Comparison of ENCODE assay signal across 8 cellular contexts in genomic region chr10:122267849-122268737, GRCh38.
A peak's percentile ranks its signal among the peaks of the same experiment; 100 is the strongest.
DNase-seq lines count a peak whose midpoint lies in the region; ATAC-seq lines count a peak whose summit lies in the region.

No MANE protein-coding gene starts in this region.

- ATAC-seq in HG02852 (IDR thresholded peaks at IDR 0.05; ENCODE audit: unreplicated experiment) (peak; percentile 82), HG02571 (IDR thresholded peaks at IDR 0.05; ENCODE audit: unreplicated experiment) (no peak)

- DNase-seq in NOMO-1 treated with DMSO at 0.1 percent for 48 hours (lab: John Stamatoyannopoulos, UW; ENCODE audit: unreplicated experiment) (peak; percentile 1), NOMO-1 treated with dmso at 0.1 percent for 144 hours (lab: John Stamatoyannopoulos, UW; ENCODE audit: unreplicated experiment) (no peak), NCI-H510A treated with DMSO at 0.1 percent for 48 hours (lab: John Stamatoyannopoulos, UW) (peak; percentile 51), activated T-helper 1 cell treated with Interleukin-2 at 50 U/mL for 16 hours (ENCODE audit: low read depth) (peak; percentile 21), germinal center (ENCODE audit: low spot score) (peak; percentile 65), pons (ENCODE audit: low spot score) (peak; percentile 18)
